ENCODE assay signal across 9 cellular contexts in genomic region chr2:70089946-70090523, GRCh38. TPM values are rescaled to one million over a fixed set of nuclear protein-coding genes. Genes with fewer than 3 reads are reported as not detected.
A peak's percentile ranks its signal among the peaks of the same experiment; 100 is the strongest.
DNase-seq lines count a peak whose midpoint lies in the region; ATAC-seq and TF ChIP-seq lines count a peak whose summit lies in the region.
"Had no signal": no experiment of that assay in that cellular context is flagged by ENCODE, and none has a peak within 500 bp of the region (broad histone marks: within the 10 kb centered on the region; RNA-seq: fewer than 3 reads in every experiment).

No MANE protein-coding gene starts in this region.

- intact Hi-C loops in activated CD4-positive, alpha-beta memory T cell treated with anti-CD3 and anti-CD28 coated beads for 36 hours (cut with micrococcal nuclease) = loop anchor here (5.0 to 10.0 kb wide), 3 partner anchors 205 to 705 kb away; partner anchors contain the start of genes AAK1, GFPT1 and SNRPG
- intact Hi-C loops in stomach (cut with DNase I; ENCODE audit: low total_unique reads) = loop anchor here (5.0 kb wide), 1 partner anchor 42 kb away; no protein-coding TSS in a partner anchor
- intact Hi-C loops in sciatic nerve (cut with DNase I) = loop anchor here (5.0 kb wide), 2 partner anchors 32 to 52 kb away; no protein-coding TSS in a partner anchor

- POLR2A ChIA-PET in activated CD4-positive, alpha-beta memory T cell treated with anti-CD3 and anti-CD28 coated beads for 36 hours (lab: Charles Lee) = interaction anchor here (0.8 to 9.6 kb wide), 10 partner anchors 14 to 175 kb away, joined by 3 to 135 read pairs (median 16); partner anchors contain the start of genes C2orf42 and MXD1

- H3K27ac ChIP-seq in iPS DF 6.9 (ENCODE audit: low read length) (no peak overlapping the region), stomach (peak overlapping the region in 4 of 5 donors; percentile 99 to 100 (median 100))

- H3K27me3 ChIP-seq in iPS DF 6.9 (ENCODE audit: control insufficient read depth, insufficient read depth, low read length) (no peaks in the 10 kb centered on the region), stomach (no peaks in the 10 kb centered on the region)
- H3K27me3 ChIP-seq: SJSA1 had no signal

- DNase-seq in NCI-H2227 treated with DMSO at 0.1 percent for 48 hours (lab: John Stamatoyannopoulos, UW) (peak; percentile 17), NCI-H2227 (lab: John Stamatoyannopoulos, UW; ENCODE audit: unreplicated experiment) (no peak), iPS DF 6.9 (ENCODE audit: low read depth, low spot score) (no peak), stomach (no peak), glomerular visceral epithelial cell (ENCODE audit: extremely low spot score) (no peak), sciatic nerve (ENCODE audit: low spot score) (no peak)
- no peak for DNase-seq in activated CD4-positive, alpha-beta memory T cell treated with anti-CD3 and anti-CD28 coated beads for 36 hours

- H3K4me3 Mint-ChIP-seq in activated CD4-positive, alpha-beta memory T cell treated with anti-CD3 and anti-CD28 coated beads for 36 hours = peak overlapping the region; percentile 97

- H3K36me3 ChIP-seq in iPS DF 6.9 (ENCODE audit: control insufficient read depth, insufficient read depth, low read length) (peaks cover 7% of the 10 kb centered on the region; the same call in 1 of the 2 replicates), stomach (peaks cover 0 to 22% (median 3%) of the 10 kb centered on the region in 4 donors)

- H3K9me3 ChIP-seq in iPS DF 6.9 (ENCODE audit: control insufficient read depth, insufficient read depth, low read length) (no peaks in the 10 kb centered on the region), stomach (no peaks in the 10 kb centered on the region)

- H3K27me3 Mint-ChIP-seq in activated CD4-positive, alpha-beta memory T cell treated with anti-CD3 and anti-CD28 coated beads for 36 hours = peaks cover 3% of the 10 kb centered on the region

- CTCF ChIA-PET in activated CD4-positive, alpha-beta memory T cell treated with anti-CD3 and anti-CD28 coated beads for 36 hours (lab: Charles Lee) = interaction anchor here (2.6 kb wide), 1 partner anchor 177 kb away, joined by 12 read pairs; the partner anchor contains the start of gene MXD1

- H3K4me1 ChIP-seq in iPS DF 6.9 (ENCODE audit: control insufficient read depth, insufficient read depth, low read length) (no peaks in the 10 kb centered on the region), stomach (peaks cover 27 to 61% (median 44%) of the 10 kb centered on the region in 4 donors)

- no CpG with 5 or more reads among the region's 6 CpGs for WGBS in iPS DF 6.9 (ENCODE audit: insufficient coverage, insufficient read length)
- WGBS in stomach, 5 donors = 54 to 66% (median 63%) methylated on average over 6 of the region's 6 CpGs

- no peaks in the 10 kb centered on the region for H3K9me3 Mint-ChIP-seq in activated CD4-positive, alpha-beta memory T cell treated with anti-CD3 and anti-CD28 coated beads for 36 hours

- peak overlapping the region; percentile 100 for H3K27ac Mint-ChIP-seq in activated CD4-positive, alpha-beta memory T cell treated with anti-CD3 and anti-CD28 coated beads for 36 hours

- H3K4me1 Mint-ChIP-seq in activated CD4-positive, alpha-beta memory T cell treated with anti-CD3 and anti-CD28 coated beads for 36 hours (ENCODE audit: low read depth) = peaks cover 45% of the 10 kb centered on the region

- peaks cover 39% of the 10 kb centered on the region for H3K36me3 Mint-ChIP-seq in activated CD4-positive, alpha-beta memory T cell treated with anti-CD3 and anti-CD28 coated beads for 36 hours

- no peak for TF ChIP-seq POLR2A in stomach (IDR thresholded peaks at IDR 0.05)

- TF ChIP-seq EP300 in stomach (IDR thresholded peaks at IDR 0.05) = no peak

- peak overlapping the region; percentile 49; the same call in 1 of the 2 replicates for H3K4me3 ChIP-seq in iPS DF 6.9 (ENCODE audit: low read length)
- peak overlapping the region; percentile 81 to 92 (median 88) for H3K4me3 ChIP-seq in stomach

- no peak for ATAC-seq in GM21528 (IDR thresholded peaks at IDR 0.05; ENCODE audit: low FRiP score, unreplicated experiment)
- ATAC-seq in sciatic nerve = no peak

- no peak for TF ChIP-seq CTCF in stomach (IDR thresholded peaks at IDR 0.05)

RNA-seq across cellular contexts. Expression of gene PCBP1, which starts 2.8 kb away (rescaled TPM):
- 100 to 1,000 TPM; 444 to 449 TPM for total RNA-seq in activated CD4-positive, alpha-beta memory T cell treated with anti-CD3 and anti-CD28 coated beads for 36 hours
- total RNA-seq in stomach = 100 to 1,000 TPM in 3 of 5 donors, 10 to 100 TPM in 1, 1 to 10 TPM in 1; 9.3 to 164 (median 120) TPM
- polyA plus RNA-seq in stomach = 100 to 1,000 TPM; 199 to 296 (median 251) TPM
- total RNA-seq in sciatic nerve = 285 TPM
